Comparison of ENCODE assay signal across 22 cellular contexts in genomic region chr3:85554153-85554552, GRCh38.
"Had no signal": no experiment of that assay in that cellular context is flagged by ENCODE, and none has a peak within 500 bp of the region (broad histone marks: within the 10 kb centered on the region; RNA-seq: fewer than 3 reads in every experiment).

No MANE protein-coding gene starts in this region.

- H3K36me3 ChIP-seq: lower lobe of right lung, neutrophil, pancreas, right lobe of liver, suprapubic skin, transverse colon, upper lobe of right lung, uterus had no signal

- H3K9me3 ChIP-seq: lower lobe of right lung, neutrophil, pancreas, right lobe of liver, suprapubic skin, transverse colon, upper lobe of right lung, uterus had no signal

- FAIRE-seq: frontal cortex, islet of Langerhans, pancreas, small intestine had no signal

- H3K27ac Mint-ChIP-seq: effector memory CD8-positive, alpha-beta T cell; natural killer cell; stimulated activated naive CD8-positive, alpha-beta T cell treated with anti-CD3 and anti-CD28 coated beads, Interleukin-15, amount 100 ng/mL, for 72 hours had no signal

- DNase-seq: dermis blood vessel endothelial cell; effector memory CD8-positive, alpha-beta T cell; head of caudate nucleus; kidney glomerular epithelial cell; left ventricle myocardium superior; lower lobe of right lung; natural killer cell; pancreas; right lobe of liver; small intestine; stimulated activated CD4-positive, alpha-beta T cell treated with anti-CD3 and anti-CD28 coated beads, Interleukin-15, amount 100 ng/mL, for 24 hours; stimulated activated CD4-positive, alpha-beta T cell treated with anti-CD3 and anti-CD28 coated beads, Interleukin-2, amount 100 ng/mL, for 48 hours; stimulated activated naive CD4-positive, alpha-beta T cell; stimulated activated naive CD8-positive, alpha-beta T cell treated with anti-CD3 and anti-CD28 coated beads, Interleukin-15, amount 100 ng/mL, for 72 hours; transverse colon; upper lobe of right lung; uterus had no signal

- H3K4me3 Mint-ChIP-seq: effector memory CD8-positive, alpha-beta T cell; natural killer cell; stimulated activated naive CD8-positive, alpha-beta T cell treated with anti-CD3 and anti-CD28 coated beads, Interleukin-15, amount 100 ng/mL, for 72 hours had no signal

- H3K27me3 Mint-ChIP-seq: effector memory CD8-positive, alpha-beta T cell; stimulated activated naive CD8-positive, alpha-beta T cell treated with anti-CD3 and anti-CD28 coated beads, Interleukin-15, amount 100 ng/mL, for 72 hours had no signal

- H3K4me1 ChIP-seq: lower lobe of right lung, pancreas, right lobe of liver, suprapubic skin, transverse colon, upper lobe of right lung, uterus had no signal

- H3K4me3 ChIP-seq: coronary artery, lower lobe of right lung, pancreas, right lobe of liver, suprapubic skin, transverse colon, upper lobe of right lung, uterus had no signal

- H3K4me1 Mint-ChIP-seq: natural killer cell; stimulated activated naive CD8-positive, alpha-beta T cell treated with anti-CD3 and anti-CD28 coated beads, Interleukin-15, amount 100 ng/mL, for 72 hours had no signal

- H3K36me3 Mint-ChIP-seq: natural killer cell had no signal

- H3K9me3 Mint-ChIP-seq: stimulated activated naive CD8-positive, alpha-beta T cell treated with anti-CD3 and anti-CD28 coated beads, Interleukin-15, amount 100 ng/mL, for 72 hours had no signal

- ATAC-seq: effector memory CD8-positive, alpha-beta T cell; left ventricle myocardium superior; lower lobe of right lung; natural killer cell; pancreas; right lobe of liver; stimulated activated naive CD8-positive, alpha-beta T cell treated with anti-CD3 and anti-CD28 coated beads, Interleukin-15, amount 100 ng/mL, for 72 hours; upper lobe of right lung had no signal

- H3K27ac ChIP-seq: coronary artery, lower lobe of right lung, neutrophil, pancreas, right lobe of liver, suprapubic skin, transverse colon, upper lobe of right lung, uterus had no signal
